3 cellular contexts compared by ENCODE assay signal in genomic region chr5:39405489-39405888, GRCh38.
A peak's percentile ranks its signal among the peaks of the same experiment; 100 is the strongest.
TF ChIP-seq lines count a peak whose summit lies in the region.

No MANE protein-coding gene starts in this region.

TF ChIP-seq in SK-N-SH treated with all-trans-retinoic acid at 6 μM for 48 hours, 23 proteins besides CTCF, POLR2A, EP300 and RAD21:
- TF ChIP-seq ZFP30 (CRISPR knock-in tag; IDR thresholded peaks at IDR 0.05) (no peak), ZFP3 (CRISPR knock-in tag; IDR thresholded peaks at IDR 0.05) (no peak), PATZ1 (CRISPR knock-in tag; IDR thresholded peaks at IDR 0.05; ENCODE audit: borderline replicate concordance) (no peak), GLIS3 (CRISPR knock-in tag; IDR thresholded peaks at IDR 0.05) (no peak), TOX (CRISPR knock-in tag; IDR thresholded peaks at IDR 0.05; ENCODE audit: borderline replicate concordance) (no peak), BACH2 (CRISPR knock-in tag; IDR thresholded peaks at IDR 0.05; ENCODE audit: borderline replicate concordance) (no peak)

TF ChIP-seq in SK-N-SH, 30 proteins besides CTCF, POLR2A, EP300 and RAD21:
- TF ChIP-seq SMC3 (IDR thresholded peaks at IDR 0.05; ENCODE audit: low read depth, low read length) (no peak), YY1 (IDR thresholded peaks at IDR 0.05; ENCODE audit: low read depth) (no peak), EZH2phosphoT487 (IDR thresholded peaks at IDR 0.05; ENCODE audit: borderline replicate concordance, low read depth) (no peak), USF2 (IDR thresholded peaks at IDR 0.05; ENCODE audit: borderline replicate concordance, low read depth, low read length) (no peak), USF1 (IDR thresholded peaks at IDR 0.05; ENCODE audit: borderline replicate concordance, low read depth) (no peak)
TF ChIP-seq in SK-N-SH: peak in this region for 0.

TF ChIP-seq in H1, 55 proteins besides CTCF, POLR2A, EP300 and RAD21:
- no peak for TF ChIP-seq HDAC2 (IDR thresholded peaks at IDR 0.05; ENCODE audit: borderline replicate concordance in 1 of 2, low read depth in 2 of 2, low read length in 2 of 2)
- peak; percentile 75; the same call in 1 of the 2 replicates for TF ChIP-seq SRF (IDR thresholded peaks at IDR 0.05; ENCODE audit: low read depth, low read length)
